In genomic region chr21:38813143-38813542, GRCh38 we compare ENCODE assay signal across 20 cellular contexts. TPM values are rescaled to one million over a fixed set of nuclear protein-coding genes. Genes with fewer than 3 reads are reported as not detected.
A peak's percentile ranks its signal among the peaks of the same experiment; 100 is the strongest.
DNase-seq lines count a peak whose midpoint lies in the region; ATAC-seq and TF ChIP-seq lines count a peak whose summit lies in the region.
"Had no signal": no experiment of that assay in that cellular context is flagged by ENCODE, and none has a peak within 500 bp of the region (broad histone marks: within the 10 kb centered on the region; RNA-seq: fewer than 3 reads in every experiment).

No MANE protein-coding gene starts in this region.

- TF ChIP-seq CTCF in right atrium auricular region (IDR thresholded peaks at IDR 0.05) (no peak), gastroesophageal sphincter (IDR thresholded peaks at IDR 0.05) (no peak), osteocyte (IDR thresholded peaks at IDR 0.05) (no peak)

- 88% methylated on average over 2 of the region's 2 CpGs; no CpG with 5 or more reads in 1 of the 2 donors for WGBS in gastroesophageal sphincter (ENCODE audit: low coverage in 1 of 2), 2 donors

- no peaks in the 10 kb centered on the region for H3K27me3 Mint-ChIP-seq in osteocyte (ENCODE audit: unreplicated experiment)
- H3K27me3 Mint-ChIP-seq: CD4-positive, alpha-beta T cell had no signal

- no peaks in the 10 kb centered on the region for H3K9me3 ChIP-seq in right atrium auricular region
- no peaks in the 10 kb centered on the region for H3K9me3 ChIP-seq in gastroesophageal sphincter

- H3K27me3 ChIP-seq in right atrium auricular region (no peaks in the 10 kb centered on the region), gastroesophageal sphincter (no peaks in the 10 kb centered on the region)

- H3K9me3 Mint-ChIP-seq in osteocyte (ENCODE audit: unreplicated experiment) = no peaks in the 10 kb centered on the region
- H3K9me3 Mint-ChIP-seq: activated T-helper 1 cell treated with anti-CD3 and anti-CD28 coated beads, Interleukin-12 subunit alpha, Interleukin-12 subunit beta, Interleukin-2, Interleukin-4 antibody, amounts not matched to agents 30 ng/mL and 10 ng/mL and 1 ng/mL, durations not matched to agents 14 hours and 24 hours and 36 hours; CD4-positive, alpha-beta T cell; nephron had no signal

- H3K4me3 ChIP-seq in right atrium auricular region = no peak overlapping the region
- no peak overlapping the region for H3K4me3 ChIP-seq in gastroesophageal sphincter

- peaks cover 28% of the 10 kb centered on the region for H3K4me1 Mint-ChIP-seq in osteocyte (ENCODE audit: unreplicated experiment)

- H3K36me3 ChIP-seq in right atrium auricular region = peaks cover 73% of the 10 kb centered on the region
- H3K36me3 ChIP-seq in gastroesophageal sphincter = peaks cover 0 to 79% of the 10 kb centered on the region in 2 donors

- peak overlapping the region; percentile 50 to 99 for H3K27ac ChIP-seq in right atrium auricular region
- peak overlapping the region in 3 of 4 donors; percentile 37 to 94 (median 38) for H3K27ac ChIP-seq in gastroesophageal sphincter
- H3K27ac ChIP-seq: VCaP had no signal

- intact Hi-C loops in left ventricle myocardium superior (cut with micrococcal nuclease) = no loop called here

- no peak overlapping the region for H3K27ac Mint-ChIP-seq in osteocyte (ENCODE audit: unreplicated experiment)
- H3K27ac Mint-ChIP-seq: activated T-helper 1 cell treated with anti-CD3 and anti-CD28 coated beads, Interleukin-12 subunit alpha, Interleukin-12 subunit beta, Interleukin-2, Interleukin-4 antibody, amounts not matched to agents 30 ng/mL and 10 ng/mL and 1 ng/mL, durations not matched to agents 14 hours and 24 hours and 36 hours; CD4-positive, alpha-beta T cell had no signal

- peaks cover 61% of the 10 kb centered on the region for H3K36me3 Mint-ChIP-seq in osteocyte (ENCODE audit: unreplicated experiment)

- no peak for ATAC-seq in left ventricle myocardium superior
- ATAC-seq in gastroesophageal sphincter = no peak
- no peak for ATAC-seq in GM18870 (IDR thresholded peaks at IDR 0.05; ENCODE audit: unreplicated experiment)
- no peak for ATAC-seq in GM21526 (IDR thresholded peaks at IDR 0.05; ENCODE audit: low FRiP score, unreplicated experiment)
- no peak for ATAC-seq in HG02610 (IDR thresholded peaks at IDR 0.05; ENCODE audit: unreplicated experiment)

- DNase-seq in right atrium auricular region (ENCODE audit: low spot score) (no peak), left ventricle myocardium superior (no peak), osteocyte (ENCODE audit: extremely low spot score, unreplicated experiment) (peak; percentile 32), amniotic stem cell (lab: John Stamatoyannopoulos, UW) (no peak)
- DNase-seq: ACHN; CD4-positive, alpha-beta T cell; EL; GOT3; MM.1S; NCI-H526 treated with DMSO at 0.1 percent for 48 hours; OCI-M1; retina; stimulated activated CD4-positive, alpha-beta T cell treated with anti-CD3 and anti-CD28 coated beads, Interleukin-2, amount 100 ng/mL, for 24 hours had no signal

- no peak for TF ChIP-seq EP300 in gastroesophageal sphincter (IDR thresholded peaks at IDR 0.05)

- TF ChIP-seq POLR2A in gastroesophageal sphincter (IDR thresholded peaks at IDR 0.05) = no peak

- H3K4me3 Mint-ChIP-seq in osteocyte (ENCODE audit: unreplicated experiment) = no peak overlapping the region
- H3K4me3 Mint-ChIP-seq: activated T-helper 1 cell treated with anti-CD3 and anti-CD28 coated beads, Interleukin-12 subunit alpha, Interleukin-12 subunit beta, Interleukin-2, Interleukin-4 antibody, amounts not matched to agents 30 ng/mL and 10 ng/mL and 1 ng/mL, durations not matched to agents 14 hours and 24 hours and 36 hours; CD4-positive, alpha-beta T cell; nephron had no signal

- H3K4me1 ChIP-seq in right atrium auricular region (peaks cover 0 to 43% of the 10 kb centered on the region in 2 donors), gastroesophageal sphincter (peaks cover 2 to 79% (median 10%) of the 10 kb centered on the region in 3 donors)

RNA-seq across cellular contexts. Expression of gene ETS2, which starts 7.4 kb away (rescaled TPM):
- total RNA-seq in right atrium auricular region (10 to 100 TPM; 31.4 to 37.2 TPM), left ventricle myocardium superior (43.8 TPM), gastroesophageal sphincter (100 to 1,000 TPM in 1 of 4 donors, 10 to 100 TPM in 3; 50.9 to 169 (median 63.5) TPM), osteocyte (18.2 and 18.8 TPM in 2 replicates)
